1 cellular context compared by ENCODE assay signal in the genomic region with DNA sequence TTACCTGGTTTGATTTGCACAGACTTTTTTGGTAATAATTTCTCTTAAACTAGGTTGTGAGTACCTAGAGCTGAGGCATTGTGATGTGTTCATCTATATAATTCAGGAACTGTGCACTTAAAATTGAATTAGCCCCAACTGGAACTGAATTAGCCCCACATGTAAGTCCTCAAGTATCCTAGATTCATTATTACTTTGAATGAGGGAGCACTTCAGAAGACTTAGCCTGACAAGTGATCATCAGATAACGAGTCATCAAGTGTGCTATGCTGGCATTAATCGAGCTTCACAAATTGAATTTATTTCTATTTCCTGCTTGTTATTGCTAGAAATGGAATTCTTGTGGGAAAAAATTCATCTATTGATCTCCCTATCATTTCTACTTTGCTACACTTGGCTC.
A peak's percentile ranks its signal among the peaks of the same experiment; 100 is the strongest.
TF ChIP-seq lines count a peak whose summit lies in the region.

No MANE protein-coding gene starts in this region.

TF ChIP-seq in SK-N-SH, 30 proteins besides CTCF, POLR2A, EP300 and RAD21 (continued from another document):
- TF ChIP-seq, protein P1, sequence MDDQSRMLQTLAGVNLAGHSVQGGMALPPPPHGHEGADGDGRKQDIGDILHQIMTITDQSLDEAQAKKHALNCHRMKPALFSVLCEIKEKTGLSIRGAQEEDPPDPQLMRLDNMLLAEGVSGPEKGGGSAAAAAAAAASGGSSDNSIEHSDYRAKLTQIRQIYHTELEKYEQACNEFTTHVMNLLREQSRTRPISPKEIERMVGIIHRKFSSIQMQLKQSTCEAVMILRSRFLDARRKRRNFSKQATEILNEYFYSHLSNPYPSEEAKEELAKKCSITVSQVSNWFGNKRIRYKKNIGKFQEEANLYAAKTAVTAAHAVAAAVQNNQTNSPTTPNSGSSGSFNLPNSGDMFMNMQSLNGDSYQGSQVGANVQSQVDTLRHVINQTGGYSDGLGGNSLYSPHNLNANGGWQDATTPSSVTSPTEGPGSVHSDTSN (IDR thresholded peaks at IDR 0.05), result peak; percentile 64
- TF ChIP-seq TEAD4 (IDR thresholded peaks at IDR 0.05; ENCODE audit: borderline replicate concordance, insufficient read depth), result peak; percentile 65
- TF ChIP-seq, protein P2, sequence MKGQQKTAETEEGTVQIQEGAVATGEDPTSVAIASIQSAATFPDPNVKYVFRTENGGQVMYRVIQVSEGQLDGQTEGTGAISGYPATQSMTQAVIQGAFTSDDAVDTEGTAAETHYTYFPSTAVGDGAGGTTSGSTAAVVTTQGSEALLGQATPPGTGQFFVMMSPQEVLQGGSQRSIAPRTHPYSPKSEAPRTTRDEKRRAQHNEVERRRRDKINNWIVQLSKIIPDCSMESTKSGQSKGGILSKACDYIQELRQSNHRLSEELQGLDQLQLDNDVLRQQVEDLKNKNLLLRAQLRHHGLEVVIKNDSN (IDR thresholded peaks at IDR 0.05; ENCODE audit: borderline replicate concordance, low read depth), result no peak
- no peak for TF ChIP-seq SMC3 (IDR thresholded peaks at IDR 0.05; ENCODE audit: low read depth, low read length)
- no peak for TF ChIP-seq RFX5 (IDR thresholded peaks at IDR 0.05; ENCODE audit: low read length)
- no peak for TF ChIP-seq MXI1 (IDR thresholded peaks at IDR 0.05; ENCODE audit: low read depth, low read length)
- TF ChIP-seq, protein P3, sequence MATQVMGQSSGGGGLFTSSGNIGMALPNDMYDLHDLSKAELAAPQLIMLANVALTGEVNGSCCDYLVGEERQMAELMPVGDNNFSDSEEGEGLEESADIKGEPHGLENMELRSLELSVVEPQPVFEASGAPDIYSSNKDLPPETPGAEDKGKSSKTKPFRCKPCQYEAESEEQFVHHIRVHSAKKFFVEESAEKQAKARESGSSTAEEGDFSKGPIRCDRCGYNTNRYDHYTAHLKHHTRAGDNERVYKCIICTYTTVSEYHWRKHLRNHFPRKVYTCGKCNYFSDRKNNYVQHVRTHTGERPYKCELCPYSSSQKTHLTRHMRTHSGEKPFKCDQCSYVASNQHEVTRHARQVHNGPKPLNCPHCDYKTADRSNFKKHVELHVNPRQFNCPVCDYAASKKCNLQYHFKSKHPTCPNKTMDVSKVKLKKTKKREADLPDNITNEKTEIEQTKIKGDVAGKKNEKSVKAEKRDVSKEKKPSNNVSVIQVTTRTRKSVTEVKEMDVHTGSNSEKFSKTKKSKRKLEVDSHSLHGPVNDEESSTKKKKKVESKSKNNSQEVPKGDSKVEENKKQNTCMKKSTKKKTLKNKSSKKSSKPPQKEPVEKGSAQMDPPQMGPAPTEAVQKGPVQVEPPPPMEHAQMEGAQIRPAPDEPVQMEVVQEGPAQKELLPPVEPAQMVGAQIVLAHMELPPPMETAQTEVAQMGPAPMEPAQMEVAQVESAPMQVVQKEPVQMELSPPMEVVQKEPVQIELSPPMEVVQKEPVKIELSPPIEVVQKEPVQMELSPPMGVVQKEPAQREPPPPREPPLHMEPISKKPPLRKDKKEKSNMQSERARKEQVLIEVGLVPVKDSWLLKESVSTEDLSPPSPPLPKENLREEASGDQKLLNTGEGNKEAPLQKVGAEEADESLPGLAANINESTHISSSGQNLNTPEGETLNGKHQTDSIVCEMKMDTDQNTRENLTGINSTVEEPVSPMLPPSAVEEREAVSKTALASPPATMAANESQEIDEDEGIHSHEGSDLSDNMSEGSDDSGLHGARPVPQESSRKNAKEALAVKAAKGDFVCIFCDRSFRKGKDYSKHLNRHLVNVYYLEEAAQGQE (IDR thresholded peaks at IDR 0.05; ENCODE audit: low read depth, low read length), result no peak
- TF ChIP-seq TCF12 (IDR thresholded peaks at IDR 0.05), result peak; percentile 65
- TF ChIP-seq, protein P4, sequence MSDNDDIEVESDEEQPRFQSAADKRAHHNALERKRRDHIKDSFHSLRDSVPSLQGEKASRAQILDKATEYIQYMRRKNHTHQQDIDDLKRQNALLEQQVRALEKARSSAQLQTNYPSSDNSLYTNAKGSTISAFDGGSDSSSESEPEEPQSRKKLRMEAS (IDR thresholded peaks at IDR 0.05; ENCODE audit: low read depth), result no peak
- TF ChIP-seq CHD2 (IDR thresholded peaks at IDR 0.05; ENCODE audit: low read length, partially characterized antibody), result peak; percentile 21
- peak; percentile 26; the same call in 1 of the 2 replicates for TF ChIP-seq GATA2 (CRISPR knock-in tag; IDR thresholded peaks at IDR 0.05)
- TF ChIP-seq ELF1 (IDR thresholded peaks at IDR 0.05), result no peak
- TF ChIP-seq, protein P5, sequence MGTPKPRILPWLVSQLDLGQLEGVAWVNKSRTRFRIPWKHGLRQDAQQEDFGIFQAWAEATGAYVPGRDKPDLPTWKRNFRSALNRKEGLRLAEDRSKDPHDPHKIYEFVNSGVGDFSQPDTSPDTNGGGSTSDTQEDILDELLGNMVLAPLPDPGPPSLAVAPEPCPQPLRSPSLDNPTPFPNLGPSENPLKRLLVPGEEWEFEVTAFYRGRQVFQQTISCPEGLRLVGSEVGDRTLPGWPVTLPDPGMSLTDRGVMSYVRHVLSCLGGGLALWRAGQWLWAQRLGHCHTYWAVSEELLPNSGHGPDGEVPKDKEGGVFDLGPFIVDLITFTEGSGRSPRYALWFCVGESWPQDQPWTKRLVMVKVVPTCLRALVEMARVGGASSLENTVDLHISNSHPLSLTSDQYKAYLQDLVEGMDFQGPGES (IDR thresholded peaks at IDR 0.05; ENCODE audit: low read depth, low read length), result no peak
- TF ChIP-seq FOSL2 (IDR thresholded peaks at IDR 0.05; ENCODE audit: borderline replicate concordance, low read depth), result 0 out of 2 replicates have a peak, but pooled peaks have one; percentile 12
- TF ChIP-seq FOXJ3 (CRISPR knock-in tag; IDR thresholded peaks at IDR 0.05), result no peak
- TF ChIP-seq POLR2AphosphoS5 (IDR thresholded peaks at IDR 0.05; ENCODE audit: low read depth, low read length), result no peak
- no peak for TF ChIP-seq TAF1 (IDR thresholded peaks at IDR 0.05; ENCODE audit: borderline replicate concordance, low read depth, low read length)
- no peak for TF ChIP-seq SIN3A (IDR thresholded peaks at IDR 0.05; ENCODE audit: borderline replicate concordance, low read depth, low read length)
- TF ChIP-seq NFIC (IDR thresholded peaks at IDR 0.05; ENCODE audit: borderline replicate concordance), result no peak
- TF ChIP-seq, protein P6, sequence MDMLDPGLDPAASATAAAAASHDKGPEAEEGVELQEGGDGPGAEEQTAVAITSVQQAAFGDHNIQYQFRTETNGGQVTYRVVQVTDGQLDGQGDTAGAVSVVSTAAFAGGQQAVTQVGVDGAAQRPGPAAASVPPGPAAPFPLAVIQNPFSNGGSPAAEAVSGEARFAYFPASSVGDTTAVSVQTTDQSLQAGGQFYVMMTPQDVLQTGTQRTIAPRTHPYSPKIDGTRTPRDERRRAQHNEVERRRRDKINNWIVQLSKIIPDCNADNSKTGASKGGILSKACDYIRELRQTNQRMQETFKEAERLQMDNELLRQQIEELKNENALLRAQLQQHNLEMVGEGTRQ (IDR thresholded peaks at IDR 0.05; ENCODE audit: borderline replicate concordance, low read depth, low read length), result no peak
- TF ChIP-seq RCOR1 (IDR thresholded peaks at IDR 0.05; ENCODE audit: low read length), result 0 out of 2 replicates have a peak, but pooled peaks have one; percentile 16
- TF ChIP-seq JUND (IDR thresholded peaks at IDR 0.05), result peak; percentile 35
- TF ChIP-seq EZH2phosphoT487 (IDR thresholded peaks at IDR 0.05; ENCODE audit: borderline replicate concordance, low read depth), result no peak
- TF ChIP-seq MEF2A (IDR thresholded peaks at IDR 0.05; ENCODE audit: borderline replicate concordance, low read depth), result no peak
- no peak for TF ChIP-seq YY1 (IDR thresholded peaks at IDR 0.05; ENCODE audit: low read depth)
